In the genomic region with DNA sequence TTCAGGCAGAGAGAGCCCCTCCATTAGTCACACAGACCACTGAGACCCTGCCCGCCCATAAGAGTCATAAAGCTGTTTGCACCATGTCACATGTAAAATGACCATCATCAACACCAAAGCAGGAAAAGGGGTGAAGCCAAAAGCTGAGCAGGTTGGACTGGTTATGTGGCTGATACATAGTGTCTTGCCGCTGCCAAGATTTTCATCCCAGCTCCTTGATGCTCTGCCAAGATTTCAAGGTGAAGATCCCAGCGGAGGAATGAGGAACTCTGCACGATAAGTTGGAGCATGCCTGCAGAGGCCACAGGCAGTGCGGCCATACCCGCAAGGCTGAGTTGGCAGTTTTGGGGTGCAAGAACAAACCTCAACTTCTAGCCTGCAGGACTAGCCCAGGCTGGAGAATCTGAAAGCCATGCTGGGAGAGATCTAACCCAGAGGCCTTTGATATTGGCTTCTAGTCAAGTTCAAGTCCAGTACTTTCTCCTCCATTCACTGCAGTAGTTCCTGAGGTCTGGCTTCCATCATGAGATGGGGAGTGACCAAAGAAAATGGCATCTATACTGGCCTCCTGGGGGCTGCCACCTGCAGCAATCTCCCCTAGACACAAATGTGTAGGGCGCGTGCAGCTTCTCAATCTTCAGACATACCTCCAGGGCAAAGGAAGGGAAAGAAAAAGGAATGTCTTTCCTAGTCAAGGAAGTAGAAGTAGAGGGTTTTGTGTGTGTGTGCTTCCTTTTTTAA, we compare ENCODE assay signal across 20 cellular contexts.
A peak's percentile ranks its signal among the peaks of the same experiment; 100 is the strongest.
DNase-seq lines count a peak whose midpoint lies in the region; ATAC-seq and TF ChIP-seq lines count a peak whose summit lies in the region.
"Had no signal": no experiment of that assay in that cellular context is flagged by ENCODE, and none has a peak within 500 bp of the region (broad histone marks: within the 10 kb centered on the region; RNA-seq: fewer than 3 reads in every experiment).

No MANE protein-coding gene starts in this region.

- H3K27ac ChIP-seq in RWPE1 (peak overlapping the region; percentile 77), foreskin keratinocyte (no peak overlapping the region)

- TF ChIP-seq CTCF in RWPE1 (conservative IDR thresholded peaks at IDR 0.05; ENCODE audit: low read depth) = no peak
- TF ChIP-seq CTCF in foreskin keratinocyte (conservative IDR thresholded peaks at IDR 0.05) = no peak

- peaks cover 23% of the 10 kb centered on the region for H3K4me1 ChIP-seq in foreskin keratinocyte

- H3K36me3 Mint-ChIP-seq in activated T-helper 1 cell treated with anti-CD3 and anti-CD28 coated beads, Interleukin-12 subunit alpha, Interleukin-12 subunit beta, Interleukin-2, Interleukin-4 antibody, amounts not matched to agents 30 ng/mL and 10 ng/mL and 1 ng/mL, durations not matched to agents 14 hours and 24 hours and 36 hours (ENCODE audit: low read depth) = peaks cover 2% of the 10 kb centered on the region

- no peaks in the 10 kb centered on the region for H3K9me3 Mint-ChIP-seq in activated T-helper 1 cell treated with anti-CD3 and anti-CD28 coated beads, Interleukin-12 subunit alpha, Interleukin-12 subunit beta, Interleukin-2, Interleukin-4 antibody, amounts not matched to agents 30 ng/mL and 10 ng/mL and 1 ng/mL, durations not matched to agents 14 hours and 24 hours and 36 hours
- H3K9me3 Mint-ChIP-seq: activated naive CD4-positive, alpha-beta T cell treated with anti-CD3 and anti-CD28 coated beads for 36 hours; IgD-negative memory B cell; naive thymus-derived CD8-positive, alpha-beta T cell had no signal

- DNase-seq in DMS79 (lab: John Stamatoyannopoulos, UW) (peak; percentile 80), RWPE1 (ENCODE audit: low spot score) (peak; percentile 88), foreskin keratinocyte (peak; percentile 99), posterior vena cava (ENCODE audit: low spot score) (peak; percentile 20), NCI-H1048 (lab: John Stamatoyannopoulos, UW) (no peak)
- DNase-seq in activated T-helper 1 cell treated with anti-CD3 and anti-CD28 coated beads, Interleukin-12 subunit alpha, Interleukin-12 subunit beta, Interleukin-2, Interleukin-4 antibody, amounts not matched to agents 30 ng/mL and 10 ng/mL and 1 ng/mL, durations not matched to agents 14 hours and 24 hours and 36 hours (ENCODE audit: low spot score) = no peak
- DNase-seq in activated effector memory CD4-positive, alpha-beta T cell treated with anti-CD3 and anti-CD28 coated beads, Interleukin-2, amount 50 U/mL, for 16 hours = no peak
- DNase-seq: activated CD4-positive, CD25-positive, alpha-beta regulatory T cell treated with anti-CD3 and anti-CD28 coated beads, Interleukin-2, amount 50 U/mL, for 72 hours; activated naive CD4-positive, alpha-beta T cell treated with anti-CD3 and anti-CD28 coated beads for 36 hours; DMS 273 treated with DMSO at 0.1 percent for 48 hours; head of caudate nucleus; kidney glomerular epithelial cell; naive thymus-derived CD8-positive, alpha-beta T cell; NCI-H1417; NCI-H524 treated with DMSO at 0.1 percent for 48 hours; sigmoid colon; stimulated activated CD4-positive, alpha-beta T cell treated with anti-CD3 and anti-CD28 coated beads, Interleukin-4, amount 100 ng/mL, for 1 hour had no signal

- no peak overlapping the region for H3K4me3 Mint-ChIP-seq in activated T-helper 1 cell treated with anti-CD3 and anti-CD28 coated beads, Interleukin-12 subunit alpha, Interleukin-12 subunit beta, Interleukin-2, Interleukin-4 antibody, amounts not matched to agents 30 ng/mL and 10 ng/mL and 1 ng/mL, durations not matched to agents 14 hours and 24 hours and 36 hours
- H3K4me3 Mint-ChIP-seq: activated naive CD4-positive, alpha-beta T cell treated with anti-CD3 and anti-CD28 coated beads for 36 hours; IgD-negative memory B cell; naive thymus-derived CD8-positive, alpha-beta T cell had no signal

- CTCF ChIA-PET in RWPE1 (lab: Yijun Ruan, JAX) = interaction anchor here (0.5 to 0.9 kb wide), 4 partner anchors 10 to 264 kb away, joined by 3 to 4 read pairs (median 4); no protein-coding TSS in a partner anchor

- no peaks in the 10 kb centered on the region for H3K4me1 Mint-ChIP-seq in activated T-helper 1 cell treated with anti-CD3 and anti-CD28 coated beads, Interleukin-12 subunit alpha, Interleukin-12 subunit beta, Interleukin-2, Interleukin-4 antibody, amounts not matched to agents 30 ng/mL and 10 ng/mL and 1 ng/mL, durations not matched to agents 14 hours and 24 hours and 36 hours (ENCODE audit: low read depth)

- POLR2A ChIA-PET in RWPE1 (lab: Yijun Ruan, JAX; ENCODE audit: low non-redundant PET) = no interaction called here

- H3K27ac Mint-ChIP-seq in activated T-helper 1 cell treated with anti-CD3 and anti-CD28 coated beads, Interleukin-12 subunit alpha, Interleukin-12 subunit beta, Interleukin-2, Interleukin-4 antibody, amounts not matched to agents 30 ng/mL and 10 ng/mL and 1 ng/mL, durations not matched to agents 14 hours and 24 hours and 36 hours = no peak overlapping the region
- H3K27ac Mint-ChIP-seq: activated naive CD4-positive, alpha-beta T cell treated with anti-CD3 and anti-CD28 coated beads for 36 hours; IgD-negative memory B cell had no signal

- ATAC-seq in foreskin keratinocyte = peak; percentile 98
- ATAC-seq in HG03108 (IDR thresholded peaks at IDR 0.05; ENCODE audit: unreplicated experiment) = no peak
- ATAC-seq: naive thymus-derived CD8-positive, alpha-beta T cell; Panc1 had no signal

- intact Hi-C loops in posterior vena cava (cut with DNase I) = no loop called here
- intact Hi-C loops in activated T-helper 1 cell treated with anti-CD3 and anti-CD28 coated beads, Interleukin-12 subunit alpha, Interleukin-12 subunit beta, Interleukin-2, Interleukin-4 antibody, amounts not matched to agents 30 ng/mL and 10 ng/mL and 1 ng/mL, durations not matched to agents 14 hours and 24 hours and 36 hours (cut with micrococcal nuclease) = no loop called here

- no peaks in the 10 kb centered on the region for H3K27me3 Mint-ChIP-seq in activated T-helper 1 cell treated with anti-CD3 and anti-CD28 coated beads, Interleukin-12 subunit alpha, Interleukin-12 subunit beta, Interleukin-2, Interleukin-4 antibody, amounts not matched to agents 30 ng/mL and 10 ng/mL and 1 ng/mL, durations not matched to agents 14 hours and 24 hours and 36 hours (ENCODE audit: insufficient read depth)
- H3K27me3 Mint-ChIP-seq: IgD-negative memory B cell; naive thymus-derived CD8-positive, alpha-beta T cell had no signal

- H3K27me3 ChIP-seq in foreskin keratinocyte = no peaks in the 10 kb centered on the region
- H3K27me3 ChIP-seq: sigmoid colon had no signal

Comparison
In these comparisons a context has a peak if more than half of its experiments do, and no peak if none do; other contexts are left out.
1. DNase-seq: peak in DMS79 (single experiment), RWPE1 (single experiment), foreskin keratinocyte (2 of 2) and posterior vena cava (single experiment); none in activated T-helper 1 cell treated with anti-CD3 and anti-CD28 coated beads, Interleukin-12 subunit alpha, Interleukin-12 subunit beta, Interleukin-2, Interleukin-4 antibody, amounts not matched to agents 30 ng/mL and 10 ng/mL and 1 ng/mL, durations not matched to agents 14 hours and 24 hours and 36 hours (single experiment), activated effector memory CD4-positive, alpha-beta T cell treated with anti-CD3 and anti-CD28 coated beads, Interleukin-2, amount 50 U/mL, for 16 hours (single experiment) and NCI-H1048 (single experiment).